Comparison of ENCODE assay signal across 7 cellular contexts in the genomic region with DNA sequence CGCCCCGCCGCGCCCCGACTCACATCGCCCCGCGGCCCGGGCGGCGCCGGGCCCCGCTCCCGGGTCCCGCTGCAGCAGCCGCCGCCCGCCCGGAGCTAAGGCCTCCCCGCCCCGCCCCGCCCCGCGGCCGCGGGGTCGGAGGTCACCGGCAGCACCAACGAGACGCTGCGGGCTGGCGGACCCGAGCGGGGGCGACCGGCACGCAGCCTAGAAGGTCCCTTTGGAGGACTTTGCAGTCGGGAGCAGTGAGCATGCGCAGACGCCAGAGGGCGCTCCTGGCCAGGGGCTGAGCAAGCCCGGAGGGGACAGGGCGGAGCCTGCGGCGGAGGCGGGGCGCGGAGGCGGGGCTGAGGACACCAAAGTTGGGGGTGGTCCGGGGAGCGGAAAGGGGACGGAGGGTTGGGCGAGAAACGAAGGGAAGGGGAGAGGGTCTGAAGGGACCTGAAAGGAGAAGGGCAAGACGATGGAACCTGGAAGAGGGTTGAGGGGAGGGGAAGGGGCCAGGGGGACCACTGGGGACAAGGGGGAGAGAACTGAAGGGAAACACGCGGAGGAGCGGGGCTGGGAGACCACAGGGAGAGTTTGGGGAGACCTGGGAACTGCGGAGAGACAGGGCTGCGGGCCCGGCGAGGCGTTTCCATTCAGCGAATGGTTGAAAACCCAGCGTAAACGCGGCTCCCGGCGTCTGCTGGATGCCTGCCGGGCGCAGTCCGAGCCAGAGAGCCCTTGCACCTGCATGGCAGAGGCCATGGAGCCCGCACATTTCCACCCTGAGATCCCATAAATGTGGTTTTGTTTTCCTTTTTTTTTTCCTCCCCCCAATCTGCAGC. TPM values are rescaled to one million over a fixed set of nuclear protein-coding genes. Genes with fewer than 3 reads are reported as not detected.
DNase-seq lines count a peak whose midpoint lies in the region; ATAC-seq, FAIRE-seq and TF ChIP-seq lines count a peak whose summit lies in the region.

A gene with protein sequence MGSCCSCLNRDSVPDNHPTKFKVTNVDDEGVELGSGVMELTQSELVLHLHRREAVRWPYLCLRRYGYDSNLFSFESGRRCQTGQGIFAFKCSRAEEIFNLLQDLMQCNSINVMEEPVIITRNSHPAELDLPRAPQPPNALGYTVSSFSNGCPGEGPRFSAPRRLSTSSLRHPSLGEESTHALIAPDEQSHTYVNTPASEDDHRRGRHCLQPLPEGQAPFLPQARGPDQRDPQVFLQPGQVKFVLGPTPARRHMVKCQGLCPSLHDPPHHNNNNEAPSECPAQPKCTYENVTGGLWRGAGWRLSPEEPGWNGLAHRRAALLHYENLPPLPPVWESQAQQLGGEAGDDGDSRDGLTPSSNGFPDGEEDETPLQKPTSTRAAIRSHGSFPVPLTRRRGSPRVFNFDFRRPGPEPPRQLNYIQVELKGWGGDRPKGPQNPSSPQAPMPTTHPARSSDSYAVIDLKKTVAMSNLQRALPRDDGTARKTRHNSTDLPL (minus strand): TSS at position 108 of the 830 bp plus-strand sequence. CDS start 2,913 bp downstream, outside the sequence.

- ATAC-seq in GM18502 (IDR thresholded peaks at IDR 0.05; ENCODE audit: poor library complexity, unreplicated experiment) (peak; percentile 96), HG02938 (IDR thresholded peaks at IDR 0.05; ENCODE audit: unreplicated experiment) (peak; percentile 97)

- no peak for FAIRE-seq in astrocyte (lab: Jason Lieb, UNC)

- H3K36me3 ChIP-seq in astrocyte (ENCODE audit: insufficient read depth, low read length), result peaks cover 4% of the 10 kb centered on the region

- H3K27ac Mint-ChIP-seq in astrocyte (ENCODE audit: unreplicated experiment), result peak within 1 kb of the TSS; percentile 80

- peak; percentile 53 for TF ChIP-seq CTCF in astrocyte (IDR thresholded peaks at IDR 0.05; ENCODE audit: insufficient read depth, low read depth, low read length)

- peak; percentile 89 for DNase-seq in NCI-H1694 (lab: John Stamatoyannopoulos, UW)
- peak; percentile 96 to 100 (median 99) for DNase-seq in T-helper 2 cell
- peak; percentile 73 for DNase-seq in astrocyte (ENCODE audit: low read depth)
- peak; percentile 98 for DNase-seq in hepatic stellate cell (ENCODE audit: low spot score)
- DNase-seq in retina, result peak; percentile 94

- H3K4me2 ChIP-seq in astrocyte (ENCODE audit: low read length), result peak within 1 kb of the TSS; percentile 100

- peaks cover 3% of the 10 kb centered on the region for H4K20me1 ChIP-seq in astrocyte (ENCODE audit: insufficient read depth, low read length)

- peaks cover 14% of the 10 kb centered on the region for H3K4me1 ChIP-seq in astrocyte (ENCODE audit: insufficient read depth, low read length)

- H3K27me3 Mint-ChIP-seq in astrocyte (ENCODE audit: low read depth, unreplicated experiment), result no peaks in the 10 kb centered on the region

- peak within 1 kb of the TSS; percentile 83 for H3K9ac ChIP-seq in astrocyte (ENCODE audit: low read length)

- H3K79me2 ChIP-seq in astrocyte (ENCODE audit: insufficient read depth, low read length), result no peaks in the 10 kb centered on the region

- no peaks in the 10 kb centered on the region for H3K27me3 ChIP-seq in astrocyte (ENCODE audit: insufficient read depth, low read length)

- peak within 1 kb of the TSS; percentile 89 for H3K4me3 Mint-ChIP-seq in astrocyte (ENCODE audit: unreplicated experiment)

- peaks cover 2% of the 10 kb centered on the region for H3K36me3 Mint-ChIP-seq in astrocyte (ENCODE audit: low read depth, unreplicated experiment)

- peak within 1 kb of the TSS; percentile 89 for H2AFZ ChIP-seq in astrocyte (ENCODE audit: low read depth, low read length)

- H3K4me1 Mint-ChIP-seq in astrocyte (ENCODE audit: low read depth, unreplicated experiment), result peaks cover 11% of the 10 kb centered on the region

- H3K27ac ChIP-seq in astrocyte (ENCODE audit: low read depth, low read length), result no peak within 1 kb of the TSS

- peak within 1 kb of the TSS; percentile 74 for H3K4me3 ChIP-seq in astrocyte (ENCODE audit: insufficient read depth, low read depth, low read length)

- no peaks in the 10 kb centered on the region for H3K9me3 Mint-ChIP-seq in astrocyte (ENCODE audit: unreplicated experiment)

- H3K9me3 ChIP-seq in astrocyte (ENCODE audit: insufficient read depth, low read depth, low read length), result no peaks in the 10 kb centered on the region

RNA-seq across cellular contexts. Expression of the gene that starts here (rescaled TPM):
- 3.1 and 3.6 TPM in 2 replicates for total RNA-seq in astrocyte
